36 cellular contexts compared by ENCODE assay signal in genomic region chr5:71841107-71841506, GRCh38.
A peak's percentile ranks its signal among the peaks of the same experiment; 100 is the strongest.
DNase-seq lines count a peak whose midpoint lies in the region; FAIRE-seq and TF ChIP-seq lines count a peak whose summit lies in the region.
"Had no signal": no experiment of that assay in that cellular context is flagged by ENCODE, and none has a peak within 500 bp of the region (broad histone marks: within the 10 kb centered on the region; RNA-seq: fewer than 3 reads in every experiment).

No MANE protein-coding gene starts in this region.

- H3K27ac ChIP-seq in HEK293 (ENCODE audit: extremely low read depth, low read depth, low read length) (no peak overlapping the region), neural cell (ENCODE audit: low read length) (peak overlapping the region; percentile 98)
- H3K27ac ChIP-seq: 22Rv1; A549; BLaER1; BLaER1 treated with 17β-estradiol and CSF1 and Interleukin-3, amounts not matched to agents 10 nM and 100 nM; C4-2B had no signal

- H3K36me3 ChIP-seq in HEK293 (ENCODE audit: control insufficient read depth in 2 of 2, insufficient read depth in 1 of 2, low read length in 2 of 2) (no peaks in the 10 kb centered on the region), bronchial epithelial cell (ENCODE audit: control insufficient read depth, insufficient read depth, low read length) (no peaks in the 10 kb centered on the region), neural cell (ENCODE audit: insufficient read depth, low read length) (no peaks in the 10 kb centered on the region)
- H3K36me3 ChIP-seq: BE2C; BLaER1; BLaER1 treated with 17β-estradiol and CSF1 and Interleukin-3, amounts not matched to agents 10 nM and 100 nM had no signal

- H3K9me2 ChIP-seq in neural cell (ENCODE audit: insufficient read depth, low read length), result no peaks in the 10 kb centered on the region

- no peak overlapping the region for H2AFZ ChIP-seq in neural cell (ENCODE audit: low read depth, low read length)

- no peak overlapping the region for H3K4me3 ChIP-seq in HEK293 (ENCODE audit: low read depth, low read length)
- no peak overlapping the region for H3K4me3 ChIP-seq in bronchial epithelial cell (ENCODE audit: low read depth, low read length)
- no peak overlapping the region for H3K4me3 ChIP-seq in neural cell (ENCODE audit: low read length)
- H3K4me3 ChIP-seq: A549; BLaER1; BLaER1 treated with 17β-estradiol and CSF1 and Interleukin-3, amounts not matched to agents 10 nM and 100 nM had no signal

- no peaks in the 10 kb centered on the region for H4K20me1 ChIP-seq in neural cell (ENCODE audit: insufficient read depth)
- H4K20me1 ChIP-seq: BLaER1; BLaER1 treated with 17β-estradiol and CSF1 and Interleukin-3, amounts not matched to agents 10 nM and 100 nM had no signal

- H3K27me3 ChIP-seq in bronchial epithelial cell (ENCODE audit: control insufficient read depth, insufficient read depth, low read length) (no peaks in the 10 kb centered on the region), neural cell (ENCODE audit: insufficient read depth, low read depth, low read length) (no peaks in the 10 kb centered on the region)
- H3K27me3 ChIP-seq: BE2C; BLaER1; BLaER1 treated with 17β-estradiol and CSF1 and Interleukin-3, amounts not matched to agents 10 nM and 100 nM had no signal

- peak; percentile 7 for FAIRE-seq in bronchial epithelial cell (lab: Jason Lieb, UNC)
- FAIRE-seq: A204.1, D721Med had no signal

- no peak overlapping the region for H3K4me3 Mint-ChIP-seq in activated T-cell treated with anti-CD3 and anti-CD28 coated beads, Interleukin-2, amount 50 U/mL, for 24 hours
- H3K4me3 Mint-ChIP-seq: B cell; CD14-positive monocyte; CD4-positive, alpha-beta memory T cell; CD4-positive, alpha-beta T cell; CD4-positive, CD25-positive, alpha-beta regulatory T cell; CD8-positive, alpha-beta memory T cell; CD8-positive, alpha-beta T cell had no signal

- no peaks in the 10 kb centered on the region for H3K4me1 Mint-ChIP-seq in activated T-cell treated with anti-CD3 and anti-CD28 coated beads, Interleukin-2, amount 50 U/mL, for 24 hours (ENCODE audit: low read depth)
- H3K4me1 Mint-ChIP-seq: B cell; CD4-positive, alpha-beta memory T cell; CD4-positive, CD25-positive, alpha-beta regulatory T cell; CD8-positive, alpha-beta memory T cell had no signal

- H3K27me3 Mint-ChIP-seq in activated T-cell treated with anti-CD3 and anti-CD28 coated beads, Interleukin-2, amount 50 U/mL, for 24 hours, result no peaks in the 10 kb centered on the region

- H3K9me3 Mint-ChIP-seq in activated T-cell treated with anti-CD3 and anti-CD28 coated beads, Interleukin-2, amount 50 U/mL, for 24 hours, result no peaks in the 10 kb centered on the region
- H3K9me3 Mint-ChIP-seq: CD4-positive, alpha-beta T cell; CD4-positive, CD25-positive, alpha-beta regulatory T cell; CD8-positive, alpha-beta T cell had no signal

- H3K79me2 ChIP-seq in neural cell (replicated peaks; ENCODE audit: insufficient read depth, low read length), result peaks cover 15% of the 10 kb centered on the region

- H3K9me3 ChIP-seq in HEK293 (ENCODE audit: control insufficient read depth, insufficient read depth, low read depth, low read length) (no peaks in the 10 kb centered on the region), neural cell (ENCODE audit: low read length) (no peaks in the 10 kb centered on the region)
- H3K9me3 ChIP-seq: A549, BE2C, BLaER1, Caco-2 had no signal

- H3K27ac Mint-ChIP-seq in activated T-cell treated with anti-CD3 and anti-CD28 coated beads, Interleukin-2, amount 50 U/mL, for 24 hours, result no peak overlapping the region
- H3K27ac Mint-ChIP-seq: B cell; CD14-positive monocyte; CD4-positive, alpha-beta memory T cell; CD4-positive, alpha-beta T cell; CD4-positive, CD25-positive, alpha-beta regulatory T cell; CD8-positive, alpha-beta T cell had no signal

- no peak overlapping the region for H3K9ac ChIP-seq in neural cell (ENCODE audit: low read length)
- H3K9ac ChIP-seq: BLaER1; BLaER1 treated with 17β-estradiol and CSF1 and Interleukin-3, amounts not matched to agents 10 nM and 100 nM had no signal

- DNase-seq in NCI-H82 (lab: John Stamatoyannopoulos, UW) (peak; percentile 22), NCI-H82 treated with DMSO at 0.1 percent for 48 hours (lab: John Stamatoyannopoulos, UW; ENCODE audit: unreplicated experiment) (no peak), bronchial epithelial cell (ENCODE audit: low read depth) (no peak), occipital lobe (lab: John Stamatoyannopoulos, UW) (no peak), DMS79 (lab: John Stamatoyannopoulos, UW) (no peak)
- DNase-seq in activated T-cell treated with anti-CD3 and anti-CD28 coated beads, Interleukin-2, amount 50 U/mL, for 24 hours, result no peak
- DNase-seq: 8988T; ACHN; AML-193; BE2C; C1 segment of cervical spinal cord; Caco-2; Calu3; CD4-positive, alpha-beta memory T cell; CD4-positive, alpha-beta T cell; CD4-positive, CD25-positive, alpha-beta regulatory T cell; CD8-positive, alpha-beta memory T cell; CD8-positive, alpha-beta T cell; COR-L47; DMS 273 treated with DMSO at 0.1 percent for 48 hours; DMS153; DMS53; DMS79 treated with DMSO at 0.1 percent for 48 hours; DND-41; EL had no signal

- CTCF ChIA-PET in HEK293 (lab: Yijun Ruan, JAX), result no interaction called here

- H3K4me1 ChIP-seq in HEK293 (ENCODE audit: control insufficient read depth, insufficient read depth, low read length), result no peaks in the 10 kb centered on the region
- H3K4me1 ChIP-seq: A549, BLaER1, Caco-2 had no signal

- POLR2A ChIA-PET in HEK293 (lab: Yijun Ruan, JAX), result no interaction called here

- TF ChIP-seq EP300 in neural cell (conservative IDR thresholded peaks at IDR 0.05; ENCODE audit: poor library complexity, severe bottlenecking), result no peak

- H3K36me3 Mint-ChIP-seq in activated T-cell treated with anti-CD3 and anti-CD28 coated beads, Interleukin-2, amount 50 U/mL, for 24 hours (ENCODE audit: low read depth), result no peaks in the 10 kb centered on the region
- H3K36me3 Mint-ChIP-seq: CD14-positive monocyte; CD4-positive, alpha-beta memory T cell; CD4-positive, CD25-positive, alpha-beta regulatory T cell; CD8-positive, alpha-beta memory T cell; CD8-positive, alpha-beta T cell had no signal

- no peak for TF ChIP-seq RAD21 in neural cell (conservative IDR thresholded peaks at IDR 0.05)

- H3K4me2 ChIP-seq in neural cell (ENCODE audit: low read length), result no peak overlapping the region
- H3K4me2 ChIP-seq: A549; BLaER1; BLaER1 treated with 17β-estradiol and CSF1 and Interleukin-3, amounts not matched to agents 10 nM and 100 nM had no signal

- H3F3A ChIP-seq in neural cell (ENCODE audit: insufficient read depth, low read length, poor library complexity, severe bottlenecking), result peaks cover 9% of the 10 kb centered on the region

- TF ChIP-seq CTCF in HEK293 (tag by site-specific recombination; IDR thresholded peaks at IDR 0.05) (no peak), bronchial epithelial cell (IDR thresholded peaks at IDR 0.05; ENCODE audit: insufficient read depth, low read length, severe bottlenecking) (no peak), neural cell (IDR thresholded peaks at IDR 0.05; ENCODE audit: poor library complexity, severe bottlenecking) (no peak)

TF ChIP-seq in HEK293, 187 proteins besides CTCF, POLR2A, EP300 and RAD21:
- no peak for TF ChIP-seq ZNF114 (tag by site-specific recombination; IDR thresholded peaks at IDR 0.05)
- TF ChIP-seq ZNF16 (tag by site-specific recombination; IDR thresholded peaks at IDR 0.05; ENCODE audit: low read depth), result no peak
- TF ChIP-seq, protein P1, sequence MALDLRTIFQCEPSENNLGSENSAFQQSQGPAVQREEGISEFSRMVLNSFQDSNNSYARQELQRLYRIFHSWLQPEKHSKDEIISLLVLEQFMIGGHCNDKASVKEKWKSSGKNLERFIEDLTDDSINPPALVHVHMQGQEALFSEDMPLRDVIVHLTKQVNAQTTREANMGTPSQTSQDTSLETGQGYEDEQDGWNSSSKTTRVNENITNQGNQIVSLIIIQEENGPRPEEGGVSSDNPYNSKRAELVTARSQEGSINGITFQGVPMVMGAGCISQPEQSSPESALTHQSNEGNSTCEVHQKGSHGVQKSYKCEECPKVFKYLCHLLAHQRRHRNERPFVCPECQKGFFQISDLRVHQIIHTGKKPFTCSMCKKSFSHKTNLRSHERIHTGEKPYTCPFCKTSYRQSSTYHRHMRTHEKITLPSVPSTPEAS (tag by site-specific recombination; IDR thresholded peaks at IDR 0.05), result no peak
- peak; percentile 93 for TF ChIP-seq ZNF548 (tag by site-specific recombination; IDR thresholded peaks at IDR 0.05)

TF ChIP-seq in neural cell, 6 proteins besides CTCF, POLR2A, EP300 and RAD21:
- TF ChIP-seq MXI1 (conservative IDR thresholded peaks at IDR 0.05; ENCODE audit: poor library complexity, severe bottlenecking) (no peak), POLR2AphosphoS5 (IDR thresholded peaks at IDR 0.05) (no peak), SMC3 (conservative IDR thresholded peaks at IDR 0.05; ENCODE audit: poor library complexity) (no peak), REST (IDR thresholded peaks at IDR 0.05; ENCODE audit: borderline replicate concordance) (no peak), EZH2 (IDR thresholded peaks at IDR 0.05; ENCODE audit: borderline replicate concordance, insufficient read depth, low read length, poor library complexity, severe bottlenecking) (no peak), TAF1 (IDR thresholded peaks at IDR 0.05; ENCODE audit: low read depth) (no peak)
TF ChIP-seq in neural cell: peak in this region for 0.
